In the genomic region with DNA sequence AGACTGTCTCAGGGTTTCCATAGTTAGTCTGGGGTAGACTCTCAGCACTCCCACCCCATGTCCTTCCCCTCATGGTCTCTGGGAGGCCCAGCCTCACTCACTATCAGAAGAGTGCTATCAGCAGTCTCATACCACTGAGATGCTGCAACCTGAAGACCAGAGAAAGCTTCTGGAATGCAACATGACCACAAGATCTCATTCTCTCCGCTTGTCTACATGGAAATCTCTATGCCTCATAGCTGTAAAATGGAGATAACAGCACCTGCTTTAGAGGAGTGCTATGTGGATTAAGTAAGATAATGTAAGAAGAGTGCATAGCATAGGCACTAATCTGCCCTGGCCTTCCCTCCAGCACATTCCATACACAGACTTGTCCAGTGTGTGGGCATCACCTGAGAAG, we compare ENCODE assay signal across 2 cellular contexts.
TF ChIP-seq lines count a peak whose summit lies in the region.

No MANE protein-coding gene starts in this region.

TF ChIP-seq in H1, 55 proteins besides CTCF, POLR2A, EP300 and RAD21:
- TF ChIP-seq KDM4A (IDR thresholded peaks at IDR 0.05; ENCODE audit: low read depth, low read length, severe bottlenecking) (no peak), MAFK (IDR thresholded peaks at IDR 0.05; ENCODE audit: low read depth, low read length) (no peak)

TF ChIP-seq in HEK293T, 16 proteins besides CTCF, POLR2A, EP300 and RAD21:
- no peak for TF ChIP-seq PKNOX1 (IDR thresholded peaks at IDR 0.05)
- no peak for TF ChIP-seq LEF1 (IDR thresholded peaks at IDR 0.05; ENCODE audit: borderline replicate concordance)
- no peak for TF ChIP-seq ZNF384 (IDR thresholded peaks at IDR 0.05)
- no peak for TF ChIP-seq CTBP1 (IDR thresholded peaks at IDR 0.05; ENCODE audit: borderline replicate concordance)
- TF ChIP-seq TARDBP (IDR thresholded peaks at IDR 0.05), result no peak
- TF ChIP-seq FOXA1 (IDR thresholded peaks at IDR 0.05), result no peak
- TF ChIP-seq BHLHE40 (IDR thresholded peaks at IDR 0.05; ENCODE audit: borderline replicate concordance), result no peak
- TF ChIP-seq SUZ12 (IDR thresholded peaks at IDR 0.05), result no peak
- no peak for TF ChIP-seq ELF4 (IDR thresholded peaks at IDR 0.05)
